Comparison of ENCODE assay signal across 1 cellular context in the genomic region with DNA sequence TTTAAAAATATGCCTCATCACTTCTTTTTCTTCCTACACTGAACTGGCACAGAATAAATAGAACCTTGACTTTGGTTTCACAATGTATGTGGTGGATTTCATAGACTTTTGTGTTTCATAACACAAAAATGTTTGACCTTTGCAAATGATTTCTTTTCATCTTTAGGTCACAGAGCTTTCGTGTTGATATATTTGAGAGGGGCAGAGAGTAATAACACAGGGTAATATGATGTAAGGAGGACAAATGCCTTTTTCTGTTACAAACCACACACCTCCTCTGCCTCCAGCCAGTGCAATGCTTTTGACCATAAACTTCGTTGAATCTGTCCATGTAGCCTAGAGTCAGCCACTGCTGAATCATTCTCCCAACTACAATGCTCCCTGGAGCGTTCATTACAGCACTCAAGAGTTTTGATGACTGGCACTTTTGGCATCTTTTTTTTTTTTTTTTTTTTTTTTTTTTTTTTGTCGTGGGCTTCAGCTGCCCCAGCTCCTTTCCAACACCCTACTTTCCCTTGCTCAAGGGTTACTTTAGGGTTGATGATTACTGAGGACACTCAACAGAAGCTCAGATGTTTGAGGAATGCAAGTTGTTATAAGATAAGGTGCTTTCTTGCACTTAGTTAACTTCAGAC.
TF ChIP-seq lines count a peak whose summit lies in the region.

No MANE protein-coding gene starts in this region.

TF ChIP-seq in HepG2, 621 proteins besides CTCF, POLR2A, EP300 and RAD21 (continues in another document):
- TF ChIP-seq PRPF4 (IDR thresholded peaks at IDR 0.05; ENCODE audit: low read depth, low read length, poor library complexity, severe bottlenecking) (no peak), SAP130 (CRISPR knock-in tag; IDR thresholded peaks at IDR 0.05; ENCODE audit: low read depth) (peak; percentile 79), ZNF780A (CRISPR knock-in tag; IDR thresholded peaks at IDR 0.05) (no peak), XRCC5 (optimal IDR thresholded peaks at IDR 0.05; ENCODE audit: low read length) (no peak), ZMYM2 (CRISPR knock-in tag; IDR thresholded peaks at IDR 0.05) (peak; percentile 45; the same call in 1 of the 2 replicates), ZMAT3 (CRISPR knock-in tag; conservative IDR thresholded peaks at IDR 0.05) (no peak), SALL1 (CRISPR knock-in tag; IDR thresholded peaks at IDR 0.05) (peak; percentile 71; the same call in 1 of the 2 replicates), SP5 (CRISPR knock-in tag; IDR thresholded peaks at IDR 0.05; ENCODE audit: borderline replicate concordance, low read depth) (peak; percentile 64; the same call in 1 of the 2 replicates), ZNF205 (CRISPR knock-in tag; IDR thresholded peaks at IDR 0.05) (0 out of 2 replicates have a peak, but pooled peaks have one; percentile 53), MAFG (CRISPR knock-in tag; IDR thresholded peaks at IDR 0.05) (no peak), ZNF24 (IDR thresholded peaks at IDR 0.05) (no peak), NONO (IDR thresholded peaks at IDR 0.05) (no peak), NONO (CRISPR knock-in tag; conservative IDR thresholded peaks at IDR 0.05) (peak; percentile 36; the same call in 1 of the 2 replicates), ERF (CRISPR knock-in tag; IDR thresholded peaks at IDR 0.05) (peak; percentile 68; the same call in 1 of the 2 replicates), KDM6A (CRISPR knock-in tag; IDR thresholded peaks at IDR 0.05; ENCODE audit: low read depth) (peak; percentile 35; the same call in 1 of the 2 replicates), CCDC6 (CRISPR knock-in tag; IDR thresholded peaks at IDR 0.05) (no peak), GTF3A (CRISPR knock-in tag; conservative IDR thresholded peaks at IDR 0.05) (no peak), ATF7 (IDR thresholded peaks at IDR 0.05) (peak; percentile 37; the same call in 1 of the 2 replicates), ATF7 (CRISPR knock-in tag; IDR thresholded peaks at IDR 0.05) (no peak), ZNF12 (CRISPR knock-in tag; IDR thresholded peaks at IDR 0.05) (peak; percentile 57; the same call in 1 of the 2 replicates), PPARG (CRISPR knock-in tag; conservative IDR thresholded peaks at IDR 0.05) (peak; percentile 96), HMG20A (CRISPR knock-in tag; IDR thresholded peaks at IDR 0.05; ENCODE audit: borderline replicate concordance) (peak; percentile 93), TBX2 (CRISPR knock-in tag; IDR thresholded peaks at IDR 0.05; ENCODE audit: borderline replicate concordance) (0 out of 2 replicates have a peak, but pooled peaks have one; percentile 45), KAT8 (CRISPR knock-in tag; IDR thresholded peaks at IDR 0.05) (peak; percentile 62), ZNF614 (CRISPR knock-in tag; IDR thresholded peaks at IDR 0.05; ENCODE audit: borderline replicate concordance) (0 out of 2 replicates have a peak, but pooled peaks have one; percentile 51), ZKSCAN8 (CRISPR knock-in tag; IDR thresholded peaks at IDR 0.05; ENCODE audit: borderline replicate concordance) (peak; percentile 27; the same call in 1 of the 2 replicates), MYNN (CRISPR knock-in tag; IDR thresholded peaks at IDR 0.05; ENCODE audit: low read depth) (no peak), MBD4 (IDR thresholded peaks at IDR 0.05; ENCODE audit: borderline replicate concordance, low read length) (peak; percentile 47; the same call in 1 of the 2 replicates), RCOR2 (CRISPR knock-in tag; IDR thresholded peaks at IDR 0.05) (peak; percentile 85), MTA3 (CRISPR knock-in tag; IDR thresholded peaks at IDR 0.05) (no peak), ZNF75D (CRISPR knock-in tag; IDR thresholded peaks at IDR 0.05; ENCODE audit: borderline replicate concordance) (no peak), FOXK2 (IDR thresholded peaks at IDR 0.05) (peak; percentile 92), ONECUT2 (CRISPR knock-in tag; IDR thresholded peaks at IDR 0.05) (peak; percentile 19; the same call in 1 of the 2 replicates), ZMYM3 (CRISPR knock-in tag; IDR thresholded peaks at IDR 0.05) (no peak), HMG20B (CRISPR knock-in tag; conservative IDR thresholded peaks at IDR 0.05) (peak; percentile 79), CBX5 (CRISPR knock-in tag; IDR thresholded peaks at IDR 0.05; ENCODE audit: borderline replicate concordance) (peak; percentile 49; the same call in 1 of the 2 replicates), CEBPB (IDR thresholded peaks at IDR 0.05; ENCODE audit: borderline replicate concordance, low read depth, low read length) (peak; percentile 91), TEAD3 (CRISPR knock-in tag; optimal IDR thresholded peaks at IDR 0.05; ENCODE audit: borderline replicate concordance) (peak; percentile 56), SOX13 (IDR thresholded peaks at IDR 0.05) (peak; percentile 15; the same call in 1 of the 2 replicates), SOX13 (CRISPR knock-in tag; conservative IDR thresholded peaks at IDR 0.05 in 1 of 2, IDR thresholded peaks at IDR 0.05 in 1 of 2) (peak in 1 of 2 experiments; percentile 92; a peak in 2 of 4 replicates), ASH2L (IDR thresholded peaks at IDR 0.05; ENCODE audit: insufficient read length, low read depth, low read length) (peak; percentile 52), RARA (CRISPR knock-in tag; IDR thresholded peaks at IDR 0.05) (peak; percentile 97), STAG1 (CRISPR knock-in tag; IDR thresholded peaks at IDR 0.05) (no peak), ZNF761 (CRISPR knock-in tag; conservative IDR thresholded peaks at IDR 0.05) (no peak), TBL1XR1 (IDR thresholded peaks at IDR 0.05; ENCODE audit: borderline replicate concordance, low read length, partially characterized antibody) (peak; percentile 100)
- TF ChIP-seq, protein P1, sequence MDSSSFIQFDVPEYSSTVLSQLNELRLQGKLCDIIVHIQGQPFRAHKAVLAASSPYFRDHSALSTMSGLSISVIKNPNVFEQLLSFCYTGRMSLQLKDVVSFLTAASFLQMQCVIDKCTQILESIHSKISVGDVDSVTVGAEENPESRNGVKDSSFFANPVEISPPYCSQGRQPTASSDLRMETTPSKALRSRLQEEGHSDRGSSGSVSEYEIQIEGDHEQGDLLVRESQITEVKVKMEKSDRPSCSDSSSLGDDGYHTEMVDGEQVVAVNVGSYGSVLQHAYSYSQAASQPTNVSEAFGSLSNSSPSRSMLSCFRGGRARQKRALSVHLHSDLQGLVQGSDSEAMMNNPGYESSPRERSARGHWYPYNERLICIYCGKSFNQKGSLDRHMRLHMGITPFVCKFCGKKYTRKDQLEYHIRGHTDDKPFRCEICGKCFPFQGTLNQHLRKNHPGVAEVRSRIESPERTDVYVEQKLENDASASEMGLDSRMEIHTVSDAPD (CRISPR knock-in tag; IDR thresholded peaks at IDR 0.05): no peak
- TF ChIP-seq, protein P2, sequence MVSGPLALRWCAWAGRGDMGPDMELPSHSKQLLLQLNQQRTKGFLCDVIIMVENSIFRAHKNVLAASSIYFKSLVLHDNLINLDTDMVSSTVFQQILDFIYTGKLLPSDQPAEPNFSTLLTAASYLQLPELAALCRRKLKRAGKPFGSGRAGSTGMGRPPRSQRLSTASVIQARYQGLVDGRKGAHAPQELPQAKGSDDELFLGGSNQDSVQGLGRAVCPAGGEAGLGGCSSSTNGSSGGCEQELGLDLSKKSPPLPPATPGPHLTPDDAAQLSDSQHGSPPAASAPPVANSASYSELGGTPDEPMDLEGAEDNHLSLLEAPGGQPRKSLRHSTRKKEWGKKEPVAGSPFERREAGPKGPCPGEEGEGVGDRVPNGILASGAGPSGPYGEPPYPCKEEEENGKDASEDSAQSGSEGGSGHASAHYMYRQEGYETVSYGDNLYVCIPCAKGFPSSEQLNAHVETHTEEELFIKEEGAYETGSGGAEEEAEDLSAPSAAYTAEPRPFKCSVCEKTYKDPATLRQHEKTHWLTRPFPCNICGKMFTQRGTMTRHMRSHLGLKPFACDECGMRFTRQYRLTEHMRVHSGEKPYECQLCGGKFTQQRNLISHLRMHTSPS (CRISPR knock-in tag; IDR thresholded peaks at IDR 0.05; ENCODE audit: low read depth): 0 out of 2 replicates have a peak, but pooled peaks have one; percentile 44
- TF ChIP-seq, protein P3, sequence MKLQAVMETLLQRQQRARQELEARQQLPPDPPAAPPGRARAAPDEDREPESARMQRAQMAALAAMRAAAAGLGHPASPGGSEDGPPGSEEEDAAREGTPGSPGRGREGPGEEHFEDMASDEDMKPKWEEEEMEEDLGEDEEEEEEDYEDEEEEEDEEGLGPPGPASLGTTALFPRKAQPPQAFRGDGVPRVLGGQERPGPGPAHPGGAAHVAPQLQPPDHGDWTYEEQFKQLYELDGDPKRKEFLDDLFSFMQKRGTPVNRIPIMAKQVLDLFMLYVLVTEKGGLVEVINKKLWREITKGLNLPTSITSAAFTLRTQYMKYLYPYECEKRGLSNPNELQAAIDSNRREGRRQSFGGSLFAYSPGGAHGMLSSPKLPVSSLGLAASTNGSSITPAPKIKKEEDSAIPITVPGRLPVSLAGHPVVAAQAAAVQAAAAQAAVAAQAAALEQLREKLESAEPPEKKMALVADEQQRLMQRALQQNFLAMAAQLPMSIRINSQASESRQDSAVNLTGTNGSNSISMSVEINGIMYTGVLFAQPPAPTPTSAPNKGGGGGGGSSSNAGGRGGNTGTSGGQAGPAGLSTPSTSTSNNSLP (IDR thresholded peaks at IDR 0.05; ENCODE audit: low read depth, low read length): peak; percentile 73
- TF ChIP-seq, protein P4, sequence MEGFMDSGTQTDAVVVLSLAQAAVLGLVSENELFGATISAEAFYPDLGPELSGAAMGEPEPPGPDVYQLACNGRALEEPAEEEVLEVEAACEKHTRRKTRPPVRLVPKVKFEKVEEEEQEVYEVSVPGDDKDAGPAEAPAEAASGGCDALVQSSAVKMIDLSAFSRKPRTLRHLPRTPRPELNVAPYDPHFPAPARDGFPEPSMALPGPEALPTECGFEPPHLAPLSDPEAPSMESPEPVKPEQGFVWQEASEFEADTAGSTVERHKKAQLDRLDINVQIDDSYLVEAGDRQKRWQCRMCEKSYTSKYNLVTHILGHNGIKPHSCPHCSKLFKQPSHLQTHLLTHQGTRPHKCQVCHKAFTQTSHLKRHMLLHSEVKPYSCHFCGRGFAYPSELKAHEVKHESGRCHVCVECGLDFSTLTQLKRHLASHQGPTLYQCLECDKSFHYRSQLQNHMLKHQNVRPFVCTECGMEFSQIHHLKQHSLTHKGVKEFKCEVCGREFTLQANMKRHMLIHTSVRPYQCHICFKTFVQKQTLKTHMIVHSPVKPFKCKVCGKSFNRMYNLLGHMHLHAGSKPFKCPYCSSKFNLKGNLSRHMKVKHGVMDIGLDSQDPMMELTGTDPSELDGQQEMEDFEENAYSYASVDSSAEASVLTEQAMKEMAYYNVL (CRISPR knock-in tag; IDR thresholded peaks at IDR 0.05; ENCODE audit: borderline replicate concordance): peak; percentile 50; the same call in 1 of the 2 replicates
- TF ChIP-seq, protein P5, sequence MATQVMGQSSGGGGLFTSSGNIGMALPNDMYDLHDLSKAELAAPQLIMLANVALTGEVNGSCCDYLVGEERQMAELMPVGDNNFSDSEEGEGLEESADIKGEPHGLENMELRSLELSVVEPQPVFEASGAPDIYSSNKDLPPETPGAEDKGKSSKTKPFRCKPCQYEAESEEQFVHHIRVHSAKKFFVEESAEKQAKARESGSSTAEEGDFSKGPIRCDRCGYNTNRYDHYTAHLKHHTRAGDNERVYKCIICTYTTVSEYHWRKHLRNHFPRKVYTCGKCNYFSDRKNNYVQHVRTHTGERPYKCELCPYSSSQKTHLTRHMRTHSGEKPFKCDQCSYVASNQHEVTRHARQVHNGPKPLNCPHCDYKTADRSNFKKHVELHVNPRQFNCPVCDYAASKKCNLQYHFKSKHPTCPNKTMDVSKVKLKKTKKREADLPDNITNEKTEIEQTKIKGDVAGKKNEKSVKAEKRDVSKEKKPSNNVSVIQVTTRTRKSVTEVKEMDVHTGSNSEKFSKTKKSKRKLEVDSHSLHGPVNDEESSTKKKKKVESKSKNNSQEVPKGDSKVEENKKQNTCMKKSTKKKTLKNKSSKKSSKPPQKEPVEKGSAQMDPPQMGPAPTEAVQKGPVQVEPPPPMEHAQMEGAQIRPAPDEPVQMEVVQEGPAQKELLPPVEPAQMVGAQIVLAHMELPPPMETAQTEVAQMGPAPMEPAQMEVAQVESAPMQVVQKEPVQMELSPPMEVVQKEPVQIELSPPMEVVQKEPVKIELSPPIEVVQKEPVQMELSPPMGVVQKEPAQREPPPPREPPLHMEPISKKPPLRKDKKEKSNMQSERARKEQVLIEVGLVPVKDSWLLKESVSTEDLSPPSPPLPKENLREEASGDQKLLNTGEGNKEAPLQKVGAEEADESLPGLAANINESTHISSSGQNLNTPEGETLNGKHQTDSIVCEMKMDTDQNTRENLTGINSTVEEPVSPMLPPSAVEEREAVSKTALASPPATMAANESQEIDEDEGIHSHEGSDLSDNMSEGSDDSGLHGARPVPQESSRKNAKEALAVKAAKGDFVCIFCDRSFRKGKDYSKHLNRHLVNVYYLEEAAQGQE (IDR thresholded peaks at IDR 0.05; ENCODE audit: borderline replicate concordance in 1 of 2, low read depth in 1 of 2, low read length in 2 of 2): peak in 1 of 2 experiments; percentile 36; a peak in 1 of 4 replicates
- TF ChIP-seq, protein P6, sequence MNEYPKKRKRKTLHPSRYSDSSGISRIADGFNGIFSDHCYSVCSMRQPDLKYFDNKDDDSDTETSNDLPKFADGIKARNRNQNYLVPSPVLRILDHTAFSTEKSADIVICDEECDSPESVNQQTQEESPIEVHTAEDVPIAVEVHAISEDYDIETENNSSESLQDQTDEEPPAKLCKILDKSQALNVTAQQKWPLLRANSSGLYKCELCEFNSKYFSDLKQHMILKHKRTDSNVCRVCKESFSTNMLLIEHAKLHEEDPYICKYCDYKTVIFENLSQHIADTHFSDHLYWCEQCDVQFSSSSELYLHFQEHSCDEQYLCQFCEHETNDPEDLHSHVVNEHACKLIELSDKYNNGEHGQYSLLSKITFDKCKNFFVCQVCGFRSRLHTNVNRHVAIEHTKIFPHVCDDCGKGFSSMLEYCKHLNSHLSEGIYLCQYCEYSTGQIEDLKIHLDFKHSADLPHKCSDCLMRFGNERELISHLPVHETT (CRISPR knock-in tag; conservative IDR thresholded peaks at IDR 0.05): 0 out of 2 replicates have a peak, but pooled peaks have one; percentile 35
- TF ChIP-seq, protein P7, sequence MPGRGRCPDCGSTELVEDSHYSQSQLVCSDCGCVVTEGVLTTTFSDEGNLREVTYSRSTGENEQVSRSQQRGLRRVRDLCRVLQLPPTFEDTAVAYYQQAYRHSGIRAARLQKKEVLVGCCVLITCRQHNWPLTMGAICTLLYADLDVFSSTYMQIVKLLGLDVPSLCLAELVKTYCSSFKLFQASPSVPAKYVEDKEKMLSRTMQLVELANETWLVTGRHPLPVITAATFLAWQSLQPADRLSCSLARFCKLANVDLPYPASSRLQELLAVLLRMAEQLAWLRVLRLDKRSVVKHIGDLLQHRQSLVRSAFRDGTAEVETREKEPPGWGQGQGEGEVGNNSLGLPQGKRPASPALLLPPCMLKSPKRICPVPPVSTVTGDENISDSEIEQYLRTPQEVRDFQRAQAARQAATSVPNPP (CRISPR knock-in tag; IDR thresholded peaks at IDR 0.05): 0 out of 2 replicates have a peak, but pooled peaks have one; percentile 49
- TF ChIP-seq, protein P8, sequence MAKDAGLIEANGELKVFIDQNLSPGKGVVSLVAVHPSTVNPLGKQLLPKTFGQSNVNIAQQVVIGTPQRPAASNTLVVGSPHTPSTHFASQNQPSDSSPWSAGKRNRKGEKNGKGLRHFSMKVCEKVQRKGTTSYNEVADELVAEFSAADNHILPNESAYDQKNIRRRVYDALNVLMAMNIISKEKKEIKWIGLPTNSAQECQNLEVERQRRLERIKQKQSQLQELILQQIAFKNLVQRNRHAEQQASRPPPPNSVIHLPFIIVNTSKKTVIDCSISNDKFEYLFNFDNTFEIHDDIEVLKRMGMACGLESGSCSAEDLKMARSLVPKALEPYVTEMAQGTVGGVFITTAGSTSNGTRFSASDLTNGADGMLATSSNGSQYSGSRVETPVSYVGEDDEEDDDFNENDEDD (CRISPR knock-in tag; IDR thresholded peaks at IDR 0.05; ENCODE audit: borderline replicate concordance): 0 out of 2 replicates have a peak, but pooled peaks have one; percentile 20
